ENCODE assay signal across 16 cellular contexts in genomic region chr4:155769092-155769491, GRCh38.
DNase-seq lines count a peak whose midpoint lies in the region; ATAC-seq lines count a peak whose summit lies in the region.
"Had no signal": no experiment of that assay in that cellular context is flagged by ENCODE, and none has a peak within 500 bp of the region (broad histone marks: within the 10 kb centered on the region; RNA-seq: fewer than 3 reads in every experiment).

No MANE protein-coding gene starts in this region.

- peak; percentile 13 for DNase-seq in SIG-M5 treated with dmso at 0.1 percent for 504 hours (lab: John Stamatoyannopoulos, UW; ENCODE audit: unreplicated experiment)
- DNase-seq in SIG-M5 (lab: John Stamatoyannopoulos, UW), result no peak
- peak; percentile 48 for DNase-seq in MV-4-11 (lab: John Stamatoyannopoulos, UW)
- no peak for DNase-seq in NCI-H146 (lab: John Stamatoyannopoulos, UW)
- no peak for DNase-seq in NCI-H345 treated with DMSO at 0.1 percent for 48 hours (lab: John Stamatoyannopoulos, UW; ENCODE audit: unreplicated experiment)
- DNase-seq in GOT3 (lab: John Stamatoyannopoulos, UW), result no peak
- DNase-seq: activated CD4-positive, alpha-beta T cell treated with anti-CD3 and anti-CD28 coated beads, Interleukin-2, amount 50 U/mL, for 48 hours; activated gamma-delta T cell; body of pancreas; effector CD8-positive, alpha-beta T cell; kidney glomerular epithelial cell; NCI-H2227 treated with DMSO at 0.1 percent for 48 hours; Peyer's patch; T-helper 2 cell had no signal

- ATAC-seq in HG02763 (IDR thresholded peaks at IDR 0.05; ENCODE audit: unreplicated experiment) (peak; percentile 53), GM21737 (IDR thresholded peaks at IDR 0.05; ENCODE audit: unreplicated experiment) (no peak)
- ATAC-seq: body of pancreas had no signal

Comparison
In these comparisons a context has a peak if more than half of its experiments do, and no peak if none do; other contexts are left out.
1. DNase-seq: peak in SIG-M5 treated with dmso at 0.1 percent for 504 hours (single experiment) and MV-4-11 (single experiment); none in SIG-M5 (single experiment), NCI-H146 (single experiment), NCI-H345 treated with DMSO at 0.1 percent for 48 hours (single experiment) and GOT3 (single experiment).